16 cellular contexts compared by ENCODE assay signal in the genomic region with DNA sequence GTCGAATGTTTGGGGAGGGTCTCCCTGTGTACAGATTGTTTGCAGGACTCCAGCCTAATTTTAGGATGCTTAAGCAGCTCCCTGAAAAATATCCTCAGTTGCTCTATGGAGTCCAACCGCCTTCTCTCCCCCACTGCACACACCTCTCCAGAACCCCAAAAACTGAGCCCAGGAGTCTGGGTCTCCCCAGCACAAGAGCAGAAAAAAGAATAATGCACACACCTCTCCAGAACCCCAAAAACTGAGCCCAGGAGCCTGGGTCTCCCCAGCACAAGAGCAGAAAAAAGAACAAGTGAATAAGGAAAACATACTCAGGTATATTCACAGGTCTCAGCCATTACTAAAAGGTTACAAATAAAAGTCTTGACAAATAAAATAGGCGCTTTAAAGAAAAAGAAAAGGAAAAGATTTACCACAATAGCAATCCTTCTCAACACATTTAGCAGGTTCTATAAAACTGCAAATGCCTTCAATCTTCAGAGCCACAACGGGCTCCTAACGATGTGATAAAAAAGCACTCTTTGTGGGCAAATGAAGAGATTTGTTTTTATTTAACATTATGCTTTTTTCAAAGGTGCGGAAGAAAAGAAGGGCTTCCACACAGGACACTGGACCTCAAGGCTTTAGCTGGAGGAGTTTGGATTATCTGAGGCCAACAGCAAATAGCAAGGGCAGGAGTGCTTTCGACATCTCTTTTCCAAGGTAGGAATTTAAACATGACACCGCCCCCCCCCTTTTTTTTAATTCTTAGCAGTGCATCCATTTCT. TPM values are rescaled to one million over a fixed set of nuclear protein-coding genes. Genes with fewer than 3 reads are reported as not detected.
A peak's percentile ranks its signal among the peaks of the same experiment; 100 is the strongest.
DNase-seq lines count a peak whose midpoint lies in the region; ATAC-seq, FAIRE-seq and TF ChIP-seq lines count a peak whose summit lies in the region.
"Had no signal": no experiment of that assay in that cellular context is flagged by ENCODE, and none has a peak within 500 bp of the region (broad histone marks: within the 10 kb centered on the region; RNA-seq: fewer than 3 reads in every experiment).

No MANE protein-coding gene starts in this region.

- no peaks in the 10 kb centered on the region for H3K9me3 ChIP-seq in keratinocyte (ENCODE audit: control insufficient read depth, low read depth, low read length)
- H3K9me3 ChIP-seq: heart left ventricle, tibial artery had no signal

- no peak for DNase-seq in activated naive CD4-positive, alpha-beta T cell treated with anti-CD3 and anti-CD28 coated beads for 36 hours
- DNase-seq in activated naive CD4-positive, alpha-beta T cell treated with anti-CD3 and anti-CD28 coated beads, Interleukin-2, amount 50 U/mL, for 16 hours = no peak
- no peak for DNase-seq in activated T-helper 1 cell treated with anti-CD3 and anti-CD28 coated beads, Interleukin-12 subunit alpha, Interleukin-12 subunit beta, Interleukin-2, Interleukin-4 antibody, amounts not matched to agents 30 ng/mL and 10 ng/mL and 1 ng/mL, durations not matched to agents 14 hours and 24 hours and 36 hours (ENCODE audit: low spot score)
- DNase-seq in keratinocyte (ENCODE audit: low read depth, low spot score) = no peak
- no peak for DNase-seq in type B pancreatic cell (ENCODE audit: extremely low spot score, unreplicated experiment)
- no peak for DNase-seq in posterior vena cava (ENCODE audit: low spot score)
- DNase-seq in NK-92 treated with Interleukin-12 subunit alpha and Interleukin-12 subunit beta, amount 100 ng/mL, for 24 hours (lab: John Stamatoyannopoulos, UW) = no peak
- DNase-seq: dermis blood vessel endothelial cell, heart left ventricle, Karpas-422, NCI-H1417 treated with DMSO at 0.1 percent for 48 hours, NCI-H446 had no signal

- peaks cover 65% of the 10 kb centered on the region for H3K4me1 Mint-ChIP-seq in activated naive CD4-positive, alpha-beta T cell treated with anti-CD3 and anti-CD28 coated beads for 36 hours (ENCODE audit: low read depth)
- peaks cover 97% of the 10 kb centered on the region for H3K4me1 Mint-ChIP-seq in activated T-helper 1 cell treated with anti-CD3 and anti-CD28 coated beads, Interleukin-12 subunit alpha, Interleukin-12 subunit beta, Interleukin-2, Interleukin-4 antibody, amounts not matched to agents 30 ng/mL and 10 ng/mL and 1 ng/mL, durations not matched to agents 14 hours and 24 hours and 36 hours (ENCODE audit: low read depth)
- H3K4me1 Mint-ChIP-seq in type B pancreatic cell (ENCODE audit: unreplicated experiment) = peaks cover 82% of the 10 kb centered on the region

- H3K27me3 Mint-ChIP-seq in activated naive CD4-positive, alpha-beta T cell treated with anti-CD3 and anti-CD28 coated beads for 36 hours (ENCODE audit: low read depth) = no peaks in the 10 kb centered on the region
- H3K27me3 Mint-ChIP-seq in activated T-helper 1 cell treated with anti-CD3 and anti-CD28 coated beads, Interleukin-12 subunit alpha, Interleukin-12 subunit beta, Interleukin-2, Interleukin-4 antibody, amounts not matched to agents 30 ng/mL and 10 ng/mL and 1 ng/mL, durations not matched to agents 14 hours and 24 hours and 36 hours (ENCODE audit: insufficient read depth) = no peaks in the 10 kb centered on the region
- peaks cover 47% of the 10 kb centered on the region for H3K27me3 Mint-ChIP-seq in type B pancreatic cell

- H3K9me3 Mint-ChIP-seq in activated naive CD4-positive, alpha-beta T cell treated with anti-CD3 and anti-CD28 coated beads for 36 hours = no peaks in the 10 kb centered on the region
- H3K9me3 Mint-ChIP-seq in activated T-helper 1 cell treated with anti-CD3 and anti-CD28 coated beads, Interleukin-12 subunit alpha, Interleukin-12 subunit beta, Interleukin-2, Interleukin-4 antibody, amounts not matched to agents 30 ng/mL and 10 ng/mL and 1 ng/mL, durations not matched to agents 14 hours and 24 hours and 36 hours = no peaks in the 10 kb centered on the region
- H3K9me3 Mint-ChIP-seq in type B pancreatic cell = no peaks in the 10 kb centered on the region

- peak overlapping the region; percentile 96 for H3K4me3 Mint-ChIP-seq in activated naive CD4-positive, alpha-beta T cell treated with anti-CD3 and anti-CD28 coated beads for 36 hours
- peak overlapping the region; percentile 99 for H3K4me3 Mint-ChIP-seq in activated T-helper 1 cell treated with anti-CD3 and anti-CD28 coated beads, Interleukin-12 subunit alpha, Interleukin-12 subunit beta, Interleukin-2, Interleukin-4 antibody, amounts not matched to agents 30 ng/mL and 10 ng/mL and 1 ng/mL, durations not matched to agents 14 hours and 24 hours and 36 hours
- H3K4me3 Mint-ChIP-seq in type B pancreatic cell = peak overlapping the region; percentile 42

- H3K4me3 ChIP-seq in keratinocyte (ENCODE audit: control insufficient read depth in 2 of 3, extremely low read depth in 1 of 3, insufficient read depth in 2 of 3, low read depth in 1 of 3, low read length in 3 of 3) = peak overlapping the region in 2 of 3 experiments; percentile 43 to 89
- H3K4me3 ChIP-seq: tibial artery had no signal

- H3K9ac ChIP-seq in keratinocyte (ENCODE audit: control insufficient read depth, extremely low read depth, insufficient read depth, low read length) = peak overlapping the region; percentile 90

- TF ChIP-seq CTCF in keratinocyte (optimal IDR thresholded peaks at IDR 0.05 in 1 of 3, IDR thresholded peaks at IDR 0.05 in 1 of 3, conservative IDR thresholded peaks at IDR 0.05 in 1 of 3; ENCODE audit: extremely low read depth in 1 of 3, insufficient read depth in 2 of 3, low read length in 3 of 3) = no peak
- TF ChIP-seq CTCF in type B pancreatic cell (conservative IDR thresholded peaks at IDR 0.05) = no peak

- intact Hi-C loops in activated naive CD4-positive, alpha-beta T cell treated with anti-CD3 and anti-CD28 coated beads for 36 hours (cut with micrococcal nuclease) = loop anchor here (10.0 kb wide), 2 partner anchors 719 to 749 kb away; no protein-coding TSS in a partner anchor
- intact Hi-C loops in activated T-helper 1 cell treated with anti-CD3 and anti-CD28 coated beads, Interleukin-12 subunit alpha, Interleukin-12 subunit beta, Interleukin-2, Interleukin-4 antibody, amounts not matched to agents 30 ng/mL and 10 ng/mL and 1 ng/mL, durations not matched to agents 14 hours and 24 hours and 36 hours (cut with micrococcal nuclease) = loop anchor here (5.0 to 10.0 kb wide), 4 partner anchors 269 to 1971 kb away; no protein-coding TSS in a partner anchor
- intact Hi-C loops in posterior vena cava (cut with DNase I) = no loop called here

- no peaks in the 10 kb centered on the region for H3K9me1 ChIP-seq in keratinocyte (ENCODE audit: control insufficient read depth, extremely low read depth, insufficient read depth, low read length)

- H3K4me2 ChIP-seq in keratinocyte (ENCODE audit: control insufficient read depth, extremely low read depth, insufficient read depth, low read depth, low read length) = peak overlapping the region; percentile 100

- no peak overlapping the region for H2AFZ ChIP-seq in keratinocyte (ENCODE audit: control insufficient read depth, low read length)

- H3K36me3 Mint-ChIP-seq in activated naive CD4-positive, alpha-beta T cell treated with anti-CD3 and anti-CD28 coated beads for 36 hours (ENCODE audit: low read depth) = peaks cover 78% of the 10 kb centered on the region
- peaks cover 26% of the 10 kb centered on the region for H3K36me3 Mint-ChIP-seq in activated T-helper 1 cell treated with anti-CD3 and anti-CD28 coated beads, Interleukin-12 subunit alpha, Interleukin-12 subunit beta, Interleukin-2, Interleukin-4 antibody, amounts not matched to agents 30 ng/mL and 10 ng/mL and 1 ng/mL, durations not matched to agents 14 hours and 24 hours and 36 hours (ENCODE audit: low read depth)
- no peaks in the 10 kb centered on the region for H3K36me3 Mint-ChIP-seq in type B pancreatic cell

- H3K4me1 ChIP-seq in keratinocyte (ENCODE audit: control insufficient read depth, extremely low read depth, insufficient read depth, low read length) = peaks cover 68% of the 10 kb centered on the region

- dilution Hi-C loops in keratinocyte (cut with MboI; ENCODE audit: extremely low pct_ligation_motif_present, low sequenced_read_pairs) = no loop called here

- peak; percentile 29 for FAIRE-seq in keratinocyte (lab: Jason Lieb, UNC)
- FAIRE-seq: GM19239 had no signal

- no peak for ATAC-seq in GM21447 (IDR thresholded peaks at IDR 0.05; ENCODE audit: unreplicated experiment)

- H4K20me1 ChIP-seq in keratinocyte (ENCODE audit: control insufficient read depth, extremely low read depth, insufficient read depth, low read length) = no peaks in the 10 kb centered on the region

- H3K27ac ChIP-seq in keratinocyte (ENCODE audit: control insufficient read depth, insufficient read depth, low read length) = peak overlapping the region; percentile 95
- H3K27ac ChIP-seq: tibial artery had no signal

- H3K36me3 ChIP-seq in keratinocyte (ENCODE audit: control insufficient read depth in 2 of 2, extremely low read depth in 1 of 2, insufficient read depth in 2 of 2, low read length in 2 of 2) = no peaks in the 10 kb centered on the region
- H3K36me3 ChIP-seq: heart left ventricle, tibial artery had no signal

- peaks cover 100% of the 10 kb centered on the region for H3K79me2 ChIP-seq in keratinocyte (ENCODE audit: control insufficient read depth, insufficient read depth, low read length)

- H3K27me3 ChIP-seq in keratinocyte (ENCODE audit: control insufficient read depth, extremely low read depth, insufficient read depth, low read length) = no peaks in the 10 kb centered on the region

- H3K27ac Mint-ChIP-seq in activated naive CD4-positive, alpha-beta T cell treated with anti-CD3 and anti-CD28 coated beads for 36 hours = peak overlapping the region; percentile 95
- peak overlapping the region; percentile 100 for H3K27ac Mint-ChIP-seq in activated T-helper 1 cell treated with anti-CD3 and anti-CD28 coated beads, Interleukin-12 subunit alpha, Interleukin-12 subunit beta, Interleukin-2, Interleukin-4 antibody, amounts not matched to agents 30 ng/mL and 10 ng/mL and 1 ng/mL, durations not matched to agents 14 hours and 24 hours and 36 hours
- H3K27ac Mint-ChIP-seq in type B pancreatic cell = peak overlapping the region; percentile 38
- H3K27ac Mint-ChIP-seq: progenitor cell of endocrine pancreas had no signal

- CTCF ChIA-PET in activated naive CD4-positive, alpha-beta T cell treated with anti-CD3 and anti-CD28 coated beads for 36 hours (lab: Charles Lee) = interaction anchor here (1.3 to 5.0 kb wide), 2 partner anchors 23 to 39 kb away, joined by 3 to 44 read pairs; no protein-coding TSS in a partner anchor

RNA-seq across cellular contexts. Expression of gene BCL11B, which starts 8.2 kb away (rescaled TPM):
- total RNA-seq in activated naive CD4-positive, alpha-beta T cell treated with anti-CD3 and anti-CD28 coated beads for 36 hours = 10 to 100 TPM; 71.7 to 71.9 TPM
- total RNA-seq in activated T-helper 1 cell treated with anti-CD3 and anti-CD28 coated beads, Interleukin-12 subunit alpha, Interleukin-12 subunit beta, Interleukin-2, Interleukin-4 antibody, amounts not matched to agents 30 ng/mL and 10 ng/mL and 1 ng/mL, durations not matched to agents 14 hours and 24 hours and 36 hours = 43.5 and 45.4 TPM in 2 replicates
- polyA plus RNA-seq in keratinocyte = 3.6 to 6.4 TPM (median 5.2 TPM) in 3 replicates
- 2.3 TPM for polyA plus RNA-seq in keratinocyte (2011; ENCODE audit: low read depth)
- polyA plus RNA-seq in keratinocyte (2011; cell fraction: cytosol; rRNA removed) = 2.6 and 3.0 TPM in 2 replicates
- 10.9 and 11.1 TPM in 2 replicates for polyA plus RNA-seq in keratinocyte (2011; cell fraction: nucleus; rRNA removed)
- 3.9 and 7.8 TPM in 2 replicates for polyA plus RNA-seq in keratinocyte (2012; ENCODE audit: low replicate concordance)
- 6.5 to 9.3 TPM (median 8.7 TPM) in 3 replicates for polyA minus RNA-seq in keratinocyte
- 9.4 TPM for polyA minus RNA-seq in keratinocyte (2011; cell fraction: cytosol; rRNA and poly(A)+ RNA removed)
- 17.1 and 20.4 TPM in 2 replicates for polyA minus RNA-seq in keratinocyte (2011; cell fraction: nucleus; rRNA and poly(A)+ RNA removed)
- total RNA-seq in type B pancreatic cell (ENCODE audit: low replicate concordance) = 11.4 and 32.0 TPM in 2 replicates
- total RNA-seq in posterior vena cava = 1 to 10 TPM in 1 of 2 donors, under 1 TPM in 1; 0.43 to 1.5 TPM

Comparison
In these comparisons a context has a peak if more than half of its experiments do, and no peak if none do; other contexts are left out.
1. H3K27ac Mint-ChIP-seq: peak in every context shown above with its lines; median percentile 100 in activated T-helper 1 cell treated with anti-CD3 and anti-CD28 coated beads, Interleukin-12 subunit alpha, Interleukin-12 subunit beta, Interleukin-2, Interleukin-4 antibody, amounts not matched to agents 30 ng/mL and 10 ng/mL and 1 ng/mL, durations not matched to agents 14 hours and 24 hours and 36 hours; 95 in activated naive CD4-positive, alpha-beta T cell treated with anti-CD3 and anti-CD28 coated beads for 36 hours; 38 in type B pancreatic cell.
2. H3K4me3 Mint-ChIP-seq: peak in every context shown above with its lines; median percentile 99 in activated T-helper 1 cell treated with anti-CD3 and anti-CD28 coated beads, Interleukin-12 subunit alpha, Interleukin-12 subunit beta, Interleukin-2, Interleukin-4 antibody, amounts not matched to agents 30 ng/mL and 10 ng/mL and 1 ng/mL, durations not matched to agents 14 hours and 24 hours and 36 hours; 96 in activated naive CD4-positive, alpha-beta T cell treated with anti-CD3 and anti-CD28 coated beads for 36 hours; 42 in type B pancreatic cell.
3. intact Hi-C loops: an anchor here in activated naive CD4-positive, alpha-beta T cell treated with anti-CD3 and anti-CD28 coated beads for 36 hours (10.0 kb wide) and activated T-helper 1 cell treated with anti-CD3 and anti-CD28 coated beads, Interleukin-12 subunit alpha, Interleukin-12 subunit beta, Interleukin-2, Interleukin-4 antibody, amounts not matched to agents 30 ng/mL and 10 ng/mL and 1 ng/mL, durations not matched to agents 14 hours and 24 hours and 36 hours (5.0 to 10.0 kb wide); none called in posterior vena cava.